1 cellular context compared by ENCODE assay signal in the genomic region with DNA sequence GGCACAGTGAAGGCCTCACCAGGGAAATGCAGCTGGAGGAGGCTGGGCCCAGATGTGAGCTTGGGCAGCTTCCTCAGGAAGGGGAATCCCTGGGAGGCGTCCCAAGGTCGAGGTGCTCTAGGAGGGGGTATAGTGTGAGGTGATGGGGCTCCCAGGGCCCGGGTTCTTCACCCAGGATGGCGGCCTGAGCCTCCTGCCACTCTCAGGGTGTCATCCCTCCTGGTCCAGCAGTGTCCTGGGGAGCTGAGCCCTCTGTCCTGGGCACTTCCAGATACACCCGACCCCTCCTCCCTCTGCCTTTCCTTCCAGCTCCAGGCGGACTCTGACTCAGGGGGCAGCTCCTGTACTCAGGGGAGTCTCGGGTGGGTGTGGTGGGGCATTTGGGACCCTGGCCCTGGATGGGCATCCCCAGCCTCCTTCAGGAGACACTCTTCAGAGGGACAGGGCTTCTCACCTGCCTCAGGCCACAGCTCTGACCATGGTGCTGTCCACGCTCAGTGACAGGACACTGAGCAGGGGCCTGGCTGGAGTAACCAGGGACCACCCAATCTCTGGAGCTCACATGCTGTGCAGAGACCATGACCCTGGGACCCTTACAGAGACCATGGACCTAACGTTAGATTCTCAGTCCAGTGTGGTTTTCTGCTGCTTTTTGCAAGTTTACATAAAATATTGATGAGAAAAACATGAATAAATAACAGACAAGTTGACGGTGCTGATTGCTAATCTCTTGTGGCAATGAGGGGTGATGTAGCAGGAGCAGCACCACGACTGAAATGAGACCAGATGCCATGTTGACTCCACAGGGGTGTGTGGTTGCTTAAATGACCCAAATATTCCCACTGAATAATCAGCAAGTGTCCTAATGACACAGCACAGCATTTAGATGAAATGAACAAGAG.
TF ChIP-seq lines count a peak whose summit lies in the region.

No MANE protein-coding gene starts in this region.

TF ChIP-seq in K562, 482 proteins besides CTCF, POLR2A, EP300 and RAD21:
- TF ChIP-seq SAFB (IDR thresholded peaks at IDR 0.05; ENCODE audit: borderline replicate concordance, low read depth, low read length) (no peak), SNIP1 (IDR thresholded peaks at IDR 0.05; ENCODE audit: low read depth) (no peak), ATF1 (CRISPR knock-in tag; IDR thresholded peaks at IDR 0.05) (no peak), ATF1 (tag; IDR thresholded peaks at IDR 0.05) (no peak), RFX1 (IDR thresholded peaks at IDR 0.05) (no peak), ZNF184 (CRISPR knock-in tag; IDR thresholded peaks at IDR 0.05) (peak; percentile 71; the same call in 1 of the 2 replicates), PHF20 (IDR thresholded peaks at IDR 0.05; ENCODE audit: partially characterized antibody) (no peak), CEBPG (CRISPR knock-in tag; IDR thresholded peaks at IDR 0.05) (0 out of 2 replicates have a peak, but pooled peaks have one; percentile 24), CEBPG (tag; conservative IDR thresholded peaks at IDR 0.05 in 1 of 2, IDR thresholded peaks at IDR 0.05 in 1 of 2) (no peak)
- TF ChIP-seq, protein P1, sequence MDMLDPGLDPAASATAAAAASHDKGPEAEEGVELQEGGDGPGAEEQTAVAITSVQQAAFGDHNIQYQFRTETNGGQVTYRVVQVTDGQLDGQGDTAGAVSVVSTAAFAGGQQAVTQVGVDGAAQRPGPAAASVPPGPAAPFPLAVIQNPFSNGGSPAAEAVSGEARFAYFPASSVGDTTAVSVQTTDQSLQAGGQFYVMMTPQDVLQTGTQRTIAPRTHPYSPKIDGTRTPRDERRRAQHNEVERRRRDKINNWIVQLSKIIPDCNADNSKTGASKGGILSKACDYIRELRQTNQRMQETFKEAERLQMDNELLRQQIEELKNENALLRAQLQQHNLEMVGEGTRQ (CRISPR knock-in tag; IDR thresholded peaks at IDR 0.05) = peak; percentile 31
- TF ChIP-seq, protein P2, sequence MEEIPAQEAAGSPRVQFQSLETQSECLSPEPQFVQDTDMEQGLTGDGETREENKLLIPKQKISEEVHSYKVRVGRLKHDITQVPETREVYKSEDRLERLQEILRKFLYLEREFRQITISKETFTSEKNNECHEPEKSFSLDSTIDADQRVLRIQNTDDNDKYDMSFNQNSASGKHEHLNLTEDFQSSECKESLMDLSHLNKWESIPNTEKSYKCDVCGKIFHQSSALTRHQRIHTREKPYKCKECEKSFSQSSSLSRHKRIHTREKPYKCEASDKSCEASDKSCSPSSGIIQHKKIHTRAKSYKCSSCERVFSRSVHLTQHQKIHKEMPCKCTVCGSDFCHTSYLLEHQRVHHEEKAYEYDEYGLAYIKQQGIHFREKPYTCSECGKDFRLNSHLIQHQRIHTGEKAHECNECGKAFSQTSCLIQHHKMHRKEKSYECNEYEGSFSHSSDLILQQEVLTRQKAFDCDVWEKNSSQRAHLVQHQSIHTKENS (CRISPR knock-in tag; IDR thresholded peaks at IDR 0.05) = 0 out of 2 replicates have a peak, but pooled peaks have one; percentile 43
- TF ChIP-seq, protein P3, sequence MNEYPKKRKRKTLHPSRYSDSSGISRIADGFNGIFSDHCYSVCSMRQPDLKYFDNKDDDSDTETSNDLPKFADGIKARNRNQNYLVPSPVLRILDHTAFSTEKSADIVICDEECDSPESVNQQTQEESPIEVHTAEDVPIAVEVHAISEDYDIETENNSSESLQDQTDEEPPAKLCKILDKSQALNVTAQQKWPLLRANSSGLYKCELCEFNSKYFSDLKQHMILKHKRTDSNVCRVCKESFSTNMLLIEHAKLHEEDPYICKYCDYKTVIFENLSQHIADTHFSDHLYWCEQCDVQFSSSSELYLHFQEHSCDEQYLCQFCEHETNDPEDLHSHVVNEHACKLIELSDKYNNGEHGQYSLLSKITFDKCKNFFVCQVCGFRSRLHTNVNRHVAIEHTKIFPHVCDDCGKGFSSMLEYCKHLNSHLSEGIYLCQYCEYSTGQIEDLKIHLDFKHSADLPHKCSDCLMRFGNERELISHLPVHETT (CRISPR knock-in tag; conservative IDR thresholded peaks at IDR 0.05 in 1 of 2, IDR thresholded peaks at IDR 0.05 in 1 of 2) = peak in 1 of 2 experiments; percentile 95; a peak in 1 of 4 replicates
- TF ChIP-seq, protein P4, sequence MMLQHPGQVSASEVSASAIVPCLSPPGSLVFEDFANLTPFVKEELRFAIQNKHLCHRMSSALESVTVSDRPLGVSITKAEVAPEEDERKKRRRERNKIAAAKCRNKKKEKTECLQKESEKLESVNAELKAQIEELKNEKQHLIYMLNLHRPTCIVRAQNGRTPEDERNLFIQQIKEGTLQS (IDR thresholded peaks at IDR 0.05) = no peak
- TF ChIP-seq, protein P4 (CRISPR knock-in tag; conservative IDR thresholded peaks at IDR 0.05) = 0 out of 2 replicates have a peak, but pooled peaks have one; percentile 9
